8 cellular contexts compared by ENCODE assay signal in genomic region chr9:109319072-109319630, GRCh38. TPM values are rescaled to one million over a fixed set of nuclear protein-coding genes. Genes with fewer than 3 reads are reported as not detected.
A peak's percentile ranks its signal among the peaks of the same experiment; 100 is the strongest.
DNase-seq lines count a peak whose midpoint lies in the region; ATAC-seq and TF ChIP-seq lines count a peak whose summit lies in the region.

No MANE protein-coding gene starts in this region.

- WGBS in iPS DF 6.9 (ENCODE audit: insufficient coverage, insufficient read length) = no CpG with 5 or more reads among the region's 39 CpGs
- 5 to 16% (median 7%) methylated on average over 14 to 39 of the region's 39 CpGs for WGBS in spleen, 5 donors

- no peaks in the 10 kb centered on the region for H3K9me3 ChIP-seq in iPS DF 6.9 (ENCODE audit: control insufficient read depth, insufficient read depth, low read length)
- H3K9me3 ChIP-seq in spleen = no peaks in the 10 kb centered on the region

- no peaks in the 10 kb centered on the region for H3K9me3 Mint-ChIP-seq in stimulated activated effector memory CD8-positive, alpha-beta T cell treated with anti-CD3 and anti-CD28 coated beads, Interleukin-12 subunit alpha, Interleukin-12 subunit beta, amount 100 ng/mL, for 72 hours

- peaks cover 11% of the 10 kb centered on the region for H3K4me1 Mint-ChIP-seq in stimulated activated effector memory CD8-positive, alpha-beta T cell treated with anti-CD3 and anti-CD28 coated beads, Interleukin-12 subunit alpha, Interleukin-12 subunit beta, amount 100 ng/mL, for 72 hours

- H3K36me3 ChIP-seq in iPS DF 6.9 (ENCODE audit: control insufficient read depth, insufficient read depth, low read length) = no peaks in the 10 kb centered on the region
- no peaks in the 10 kb centered on the region for H3K36me3 ChIP-seq in spleen

- H3K4me1 ChIP-seq in iPS DF 6.9 (ENCODE audit: control insufficient read depth, insufficient read depth, low read length) (peaks cover 16% of the 10 kb centered on the region), spleen (peaks cover 4 to 20% (median 15%) of the 10 kb centered on the region in 6 donors)

- TF ChIP-seq POLR2A in spleen (IDR thresholded peaks at IDR 0.05) = no peak

- ATAC-seq in stimulated activated effector memory CD8-positive, alpha-beta T cell treated with anti-CD3 and anti-CD28 coated beads, Interleukin-12 subunit alpha, Interleukin-12 subunit beta, amount 100 ng/mL, for 72 hours = no peak
- ATAC-seq in GM19395 (IDR thresholded peaks at IDR 0.05; ENCODE audit: unreplicated experiment) = no peak

- peak overlapping the region; percentile 68 for H3K4me3 Mint-ChIP-seq in stimulated activated effector memory CD8-positive, alpha-beta T cell treated with anti-CD3 and anti-CD28 coated beads, Interleukin-12 subunit alpha, Interleukin-12 subunit beta, amount 100 ng/mL, for 72 hours

- H3K27me3 ChIP-seq in iPS DF 6.9 (ENCODE audit: control insufficient read depth, insufficient read depth, low read length) (no peaks in the 10 kb centered on the region), spleen (replicated peaks in 1 of 7) (peaks cover 4 to 91% (median 54%) of the 10 kb centered on the region in 7 donors)

- no peak overlapping the region for H3K27ac Mint-ChIP-seq in stimulated activated effector memory CD8-positive, alpha-beta T cell treated with anti-CD3 and anti-CD28 coated beads, Interleukin-12 subunit alpha, Interleukin-12 subunit beta, amount 100 ng/mL, for 72 hours

- no peaks in the 10 kb centered on the region for H3K36me3 Mint-ChIP-seq in stimulated activated effector memory CD8-positive, alpha-beta T cell treated with anti-CD3 and anti-CD28 coated beads, Interleukin-12 subunit alpha, Interleukin-12 subunit beta, amount 100 ng/mL, for 72 hours

- peak; percentile 3 to 21 for DNase-seq in SHP77 (lab: John Stamatoyannopoulos, UW)
- no peak for DNase-seq in SHP77 treated with DMSO at 0.1 percent for 48 hours (lab: John Stamatoyannopoulos, UW)
- peak; percentile 54 for DNase-seq in activated CD8-positive, alpha-beta memory T cell treated with anti-CD3 and anti-CD28 coated beads, Interleukin-2, amount 50 U/mL, for 48 hours
- no peak for DNase-seq in iPS DF 6.9 (ENCODE audit: low read depth, low spot score)
- no peak for DNase-seq in stimulated activated effector memory CD8-positive, alpha-beta T cell treated with anti-CD3 and anti-CD28 coated beads, Interleukin-12 subunit alpha, Interleukin-12 subunit beta, amount 100 ng/mL, for 72 hours (ENCODE audit: low spot score in 2 of 2)
- DNase-seq in globus pallidus (ENCODE audit: low spot score) = no peak
- no peak for DNase-seq in spleen

- no peak for TF ChIP-seq CTCF in spleen (IDR thresholded peaks at IDR 0.05 in 8 of 11, conservative IDR thresholded peaks at IDR 0.05 in 3 of 11)

- H3K27ac ChIP-seq in iPS DF 6.9 (ENCODE audit: low read length) (peak overlapping the region; percentile 57), spleen (no peak overlapping the region)

- intact Hi-C loops in spleen (cut with DNase I; ENCODE audit: low total_unique reads) = no loop called here

- H3K4me3 ChIP-seq in iPS DF 6.9 (ENCODE audit: low read length) = peak overlapping the region; percentile 97
- H3K4me3 ChIP-seq in spleen = peak overlapping the region in 1 of 8 donors; percentile 72

RNA-seq across cellular contexts. Expression of gene EPB41L4B, which starts 1.7 kb away (rescaled TPM):
- under 1 TPM in 4 of 7 donors, not detected in 3; 0.09 to 0.43 (median 0.22) TPM for total RNA-seq in spleen
- under 1 TPM; 0.02 to 0.38 (median 0.03) TPM for polyA plus RNA-seq in spleen

Comparison
In these comparisons a context has a peak if more than half of its experiments do, and no peak if none do; other contexts are left out.
1. DNase-seq: peak in SHP77 (2 of 2) and activated CD8-positive, alpha-beta memory T cell treated with anti-CD3 and anti-CD28 coated beads, Interleukin-2, amount 50 U/mL, for 48 hours (single experiment); none in SHP77 treated with DMSO at 0.1 percent for 48 hours (single experiment), iPS DF 6.9 (single experiment), stimulated activated effector memory CD8-positive, alpha-beta T cell treated with anti-CD3 and anti-CD28 coated beads, Interleukin-12 subunit alpha, Interleukin-12 subunit beta, amount 100 ng/mL, for 72 hours (0 of 2), globus pallidus (single experiment) and spleen (single experiment).